8 cellular contexts compared by ENCODE assay signal in genomic region chr21:39387461-39388037, GRCh38. TPM values are rescaled to one million over a fixed set of nuclear protein-coding genes. Genes with fewer than 3 reads are reported as not detected.
A peak's percentile ranks its signal among the peaks of the same experiment; 100 is the strongest.
DNase-seq lines count a peak whose midpoint lies in the region; ATAC-seq and TF ChIP-seq lines count a peak whose summit lies in the region.

No MANE protein-coding gene starts in this region.

- peak overlapping the region; percentile 77 for H3K4me3 Mint-ChIP-seq in activated CD8-positive, alpha-beta T cell treated with anti-CD3 and anti-CD28 coated beads for 36 hours

- peaks cover 7% of the 10 kb centered on the region for H3K4me1 ChIP-seq in ectodermal cell (ENCODE audit: control insufficient read depth, insufficient read depth, low read length)
- H3K4me1 ChIP-seq in lower lobe of right lung, result peaks cover 36% of the 10 kb centered on the region

- intact Hi-C loops in activated CD8-positive, alpha-beta T cell treated with anti-CD3 and anti-CD28 coated beads for 36 hours (cut with micrococcal nuclease), result loop anchor here (5.0 to 10.0 kb wide), 3 partner anchors 40 to 203 kb away; partner anchors contain the start of genes BRWD1, HMGN1 and PSMG1
- intact Hi-C loops in lower lobe of right lung (cut with DNase I), result no loop called here

- H3K4me3 ChIP-seq in ectodermal cell (ENCODE audit: insufficient read depth, low read depth, low read length) (peak overlapping the region; percentile 46), lower lobe of right lung (peak overlapping the region; percentile 54)

- no peaks in the 10 kb centered on the region for H3K9me3 ChIP-seq in ectodermal cell (ENCODE audit: control insufficient read depth, low read length)
- H3K9me3 ChIP-seq in lower lobe of right lung, result no peaks in the 10 kb centered on the region

- POLR2A ChIA-PET in GM10248 (lab: Yijun Ruan, JAX), result interaction anchor here (0.6 to 0.8 kb wide), 5 partner anchors 12 to 580 kb away, joined by 3 to 7 read pairs (median 4); no protein-coding TSS in a partner anchor
- POLR2A ChIA-PET in activated CD8-positive, alpha-beta T cell treated with anti-CD3 and anti-CD28 coated beads for 36 hours (lab: Charles Lee), result interaction anchor here (0.6 to 4.3 kb wide), 6 partner anchors 10 to 291 kb away, joined by 3 to 31 read pairs (median 5); partner anchors contain the start of genes BRWD1, HMGN1 and PSMG1

- H3K27me3 Mint-ChIP-seq in activated CD8-positive, alpha-beta T cell treated with anti-CD3 and anti-CD28 coated beads for 36 hours, result no peaks in the 10 kb centered on the region

- no peak for TF ChIP-seq CTCF in GM10248 (IDR thresholded peaks at IDR 0.05; ENCODE audit: control extremely low read depth, extremely low read depth, low read depth, missing control alignments)
- TF ChIP-seq CTCF in activated CD8-positive, alpha-beta T cell treated with anti-CD3 and anti-CD28 coated beads for 36 hours (IDR thresholded peaks at IDR 0.05), result no peak
- TF ChIP-seq CTCF in lower lobe of right lung (IDR thresholded peaks at IDR 0.05), result no peak

- H3K36me3 Mint-ChIP-seq in activated CD8-positive, alpha-beta T cell treated with anti-CD3 and anti-CD28 coated beads for 36 hours (ENCODE audit: low read depth), result peaks cover 3% of the 10 kb centered on the region

- DNase-seq in GM10248 (ENCODE audit: extremely low spot score) (peak; percentile 96), NCI-H82 treated with DMSO at 0.1 percent for 48 hours (lab: John Stamatoyannopoulos, UW; ENCODE audit: unreplicated experiment) (peak; percentile 90), lower lobe of right lung (peak; percentile 92)
- peak; percentile 94 for DNase-seq in activated CD8-positive, alpha-beta T cell treated with anti-CD3 and anti-CD28 coated beads for 36 hours
- peak; percentile 91 for DNase-seq in stimulated activated CD4-positive, alpha-beta T cell treated with anti-CD3 and anti-CD28 coated beads, Interleukin-4, amount 100 ng/mL, for 48 hours (ENCODE audit: low read depth in 2 of 2)

- H3K27ac Mint-ChIP-seq in activated CD8-positive, alpha-beta T cell treated with anti-CD3 and anti-CD28 coated beads for 36 hours, result peak overlapping the region; percentile 92

- H3K36me3 ChIP-seq in ectodermal cell (ENCODE audit: control insufficient read depth, insufficient read depth, low read length) (no peaks in the 10 kb centered on the region), lower lobe of right lung (peaks cover 11% of the 10 kb centered on the region)

- no peaks in the 10 kb centered on the region for H3K9me3 Mint-ChIP-seq in activated CD8-positive, alpha-beta T cell treated with anti-CD3 and anti-CD28 coated beads for 36 hours

- H3K27me3 ChIP-seq in ectodermal cell (ENCODE audit: control insufficient read depth, insufficient read depth, low read length, poor library complexity, severe bottlenecking), result no peaks in the 10 kb centered on the region
- no peaks in the 10 kb centered on the region for H3K27me3 ChIP-seq in lower lobe of right lung (ENCODE audit: low read depth)

- WGBS in ectodermal cell, 2 experiments, result 8 to 10% methylated on average over 17 to 21 of the region's 21 CpGs

- no peak overlapping the region for H3K27ac ChIP-seq in ectodermal cell (ENCODE audit: insufficient read depth, low read depth, low read length, poor library complexity, severe bottlenecking)
- peak overlapping the region; percentile 59 for H3K27ac ChIP-seq in lower lobe of right lung

- CTCF ChIA-PET in GM10248 (lab: Yijun Ruan, JAX), result interaction anchor here (0.6 to 1.6 kb wide), 17 partner anchors 10 to 653 kb away, joined by 3 to 15 read pairs (median 4); partner anchors contain the start of genes HMGN1 and PSMG1
- CTCF ChIA-PET in activated CD8-positive, alpha-beta T cell treated with anti-CD3 and anti-CD28 coated beads for 36 hours (lab: Charles Lee), result interaction anchor here (0.7 to 1.8 kb wide), 14 partner anchors 9 to 656 kb away, joined by 3 to 7 read pairs (median 4); partner anchors contain the start of genes BRWD1 and PSMG1

- ATAC-seq in HG03354 (IDR thresholded peaks at IDR 0.05; ENCODE audit: poor library complexity, severe bottlenecking, unreplicated experiment) (peak; percentile 62), lower lobe of right lung (peak; percentile 82 to 87), HG03521 (IDR thresholded peaks at IDR 0.05; ENCODE audit: unreplicated experiment) (no peak)
- ATAC-seq in activated CD8-positive, alpha-beta T cell treated with anti-CD3 and anti-CD28 coated beads for 36 hours, result peak; percentile 62

- H3K4me1 Mint-ChIP-seq in activated CD8-positive, alpha-beta T cell treated with anti-CD3 and anti-CD28 coated beads for 36 hours (ENCODE audit: low read depth), result peaks cover 34% of the 10 kb centered on the region

RNA-seq across cellular contexts. Expression of gene HMGN1, which starts 38.7 kb away (rescaled TPM):
- total RNA-seq in activated CD8-positive, alpha-beta T cell treated with anti-CD3 and anti-CD28 coated beads for 36 hours, result 100 to 1,000 TPM; 415 to 416 TPM
- 558 TPM for polyA plus RNA-seq in ectodermal cell (2013, experiment 1 of 4)
- 551 TPM for polyA plus RNA-seq in ectodermal cell (2013, experiment 2 of 4)
- polyA plus RNA-seq in ectodermal cell (2013, experiment 3 of 4), result 530 TPM
- polyA plus RNA-seq in ectodermal cell (2013, experiment 4 of 4), result 559 TPM
- 139 TPM for total RNA-seq in lower lobe of right lung

RNA-seq across cellular contexts. Expression of gene LCA5L, which starts 58.0 kb away (rescaled TPM):
- total RNA-seq in activated CD8-positive, alpha-beta T cell treated with anti-CD3 and anti-CD28 coated beads for 36 hours, result under 1 TPM in 1 of 2 experiments, not detected in 1; 0.36 TPM
- polyA plus RNA-seq in ectodermal cell (2013, experiment 1 of 4), result 2.9 TPM
- 3.4 TPM for polyA plus RNA-seq in ectodermal cell (2013, experiment 2 of 4)
- 2.6 TPM for polyA plus RNA-seq in ectodermal cell (2013, experiment 3 of 4)
- 2.6 TPM for polyA plus RNA-seq in ectodermal cell (2013, experiment 4 of 4)
- total RNA-seq in lower lobe of right lung, result 3.0 TPM
